Comparison of ENCODE assay signal across 1 cellular context in genomic region chr6:42616716-42617115, GRCh38.
TF ChIP-seq lines count a peak whose summit lies in the region.

No MANE protein-coding gene starts in this region.

TF ChIP-seq in HepG2, 621 proteins besides CTCF, POLR2A, EP300 and RAD21:
- TF ChIP-seq ZNF512B (CRISPR knock-in tag; IDR thresholded peaks at IDR 0.05; ENCODE audit: borderline replicate concordance) = no peak
- no peak for TF ChIP-seq ZNF776 (CRISPR knock-in tag; IDR thresholded peaks at IDR 0.05)
- TF ChIP-seq MIER2 (CRISPR knock-in tag; IDR thresholded peaks at IDR 0.05) = no peak
- no peak for TF ChIP-seq ZNF282 (IDR thresholded peaks at IDR 0.05; ENCODE audit: partially characterized antibody)
- no peak for TF ChIP-seq ZNF367 (CRISPR knock-in tag; IDR thresholded peaks at IDR 0.05; ENCODE audit: borderline replicate concordance)
- TF ChIP-seq TAF15 (IDR thresholded peaks at IDR 0.05; ENCODE audit: low read depth, low read length, poor library complexity, severe bottlenecking) = no peak
- TF ChIP-seq PRMT3 (CRISPR knock-in tag; IDR thresholded peaks at IDR 0.05; ENCODE audit: borderline replicate concordance, low read depth) = no peak
- no peak for TF ChIP-seq KDM6A (CRISPR knock-in tag; IDR thresholded peaks at IDR 0.05; ENCODE audit: low read depth)
- no peak for TF ChIP-seq ZNF572 (CRISPR knock-in tag; IDR thresholded peaks at IDR 0.05)
- no peak for TF ChIP-seq ZNF780A (CRISPR knock-in tag; IDR thresholded peaks at IDR 0.05)
- no peak for TF ChIP-seq CHD4 (IDR thresholded peaks at IDR 0.05; ENCODE audit: borderline replicate concordance, low read length)
- TF ChIP-seq MTERF4 (CRISPR knock-in tag; IDR thresholded peaks at IDR 0.05) = no peak
- TF ChIP-seq IKZF4 (CRISPR knock-in tag; IDR thresholded peaks at IDR 0.05; ENCODE audit: borderline replicate concordance, low read depth, not compliant biosample characterization) = no peak
- TF ChIP-seq ZNF550 (CRISPR knock-in tag; IDR thresholded peaks at IDR 0.05; ENCODE audit: borderline replicate concordance) = no peak
- TF ChIP-seq SALL1 (CRISPR knock-in tag; IDR thresholded peaks at IDR 0.05) = no peak
- no peak for TF ChIP-seq ZNF138 (CRISPR knock-in tag; IDR thresholded peaks at IDR 0.05; ENCODE audit: low read depth)
- no peak for TF ChIP-seq ZNF775 (CRISPR knock-in tag; IDR thresholded peaks at IDR 0.05; ENCODE audit: borderline replicate concordance)
